Comparison of ENCODE assay signal across 10 cellular contexts in genomic region chr21:42063206-42063577, GRCh38. TPM values are rescaled to one million over a fixed set of nuclear protein-coding genes. Genes with fewer than 3 reads are reported as not detected.
A peak's percentile ranks its signal among the peaks of the same experiment; 100 is the strongest.
DNase-seq lines count a peak whose midpoint lies in the region; ATAC-seq and TF ChIP-seq lines count a peak whose summit lies in the region.
"Had no signal": no experiment of that assay in that cellular context is flagged by ENCODE, and none has a peak within 500 bp of the region (broad histone marks: within the 10 kb centered on the region; RNA-seq: fewer than 3 reads in every experiment).

No MANE protein-coding gene starts in this region.

- CTCF ChIA-PET in activated CD8-positive, alpha-beta T cell treated with anti-CD3 and anti-CD28 coated beads, Interleukin-2, amount 10 ng/mL, durations not matched to agents 7 days and 5 days (lab: Charles Lee) = interaction anchor here (1.1 to 2.1 kb wide), 3 partner anchors 9 to 58 kb away, joined by 3 to 13 read pairs (median 6); no protein-coding TSS in a partner anchor

- no peak for TF ChIP-seq POLR2A in NB4 (IDR thresholded peaks at IDR 0.05; ENCODE audit: extremely low read depth, insufficient read length)

- peak; percentile 23 for DNase-seq in NCI-H1436 (lab: John Stamatoyannopoulos, UW)
- DNase-seq in NCI-H1436 treated with DMSO at 0.1 percent for 48 hours (lab: John Stamatoyannopoulos, UW) = no peak
- peak; percentile 71 for DNase-seq in NB4 (ENCODE audit: low read depth)
- peak; percentile 43 for DNase-seq in activated CD8-positive, alpha-beta T cell treated with anti-CD3 and anti-CD28 coated beads, Interleukin-2, amount 10 ng/mL, durations not matched to agents 7 days and 5 days
- DNase-seq in posterior vena cava (ENCODE audit: low spot score) = peak; percentile 58
- DNase-seq in 8988T = no peak
- no peak for DNase-seq in mesenteric fat pad (ENCODE audit: low spot score)
- no peak for DNase-seq in stimulated activated CD4-positive, alpha-beta T cell treated with anti-CD3 and anti-CD28 coated beads, Interleukin-12 subunit alpha, Interleukin-12 subunit beta, amount 100 ng/mL, for 4 hours
- DNase-seq: left cardiac atrium, SHP77 had no signal

- intact Hi-C loops in posterior vena cava (cut with DNase I) = no loop called here

- peaks cover 56% of the 10 kb centered on the region for H3K4me1 Mint-ChIP-seq in activated CD8-positive, alpha-beta T cell treated with anti-CD3 and anti-CD28 coated beads, Interleukin-2, amount 10 ng/mL, durations not matched to agents 7 days and 5 days (ENCODE audit: low read depth)

- H3K4me3 ChIP-seq in NB4 (ENCODE audit: low read depth, low read length) = peak overlapping the region; percentile 41

- POLR2A ChIA-PET in activated CD8-positive, alpha-beta T cell treated with anti-CD3 and anti-CD28 coated beads, Interleukin-2, amount 10 ng/mL, durations not matched to agents 7 days and 5 days (lab: Charles Lee) = interaction anchor here (0.6 to 2.9 kb wide), 8 partner anchors 11 to 186 kb away, joined by 3 to 15 read pairs (median 3); partner anchors contain the start of gene ZBTB21

- TF ChIP-seq CTCF in NB4 (IDR thresholded peaks at IDR 0.05; ENCODE audit: low read depth, low read length) = no peak

- peak overlapping the region; percentile 96 for H3K27ac Mint-ChIP-seq in activated CD8-positive, alpha-beta T cell treated with anti-CD3 and anti-CD28 coated beads, Interleukin-2, amount 10 ng/mL, durations not matched to agents 7 days and 5 days

- H3K4me3 Mint-ChIP-seq in activated CD8-positive, alpha-beta T cell treated with anti-CD3 and anti-CD28 coated beads, Interleukin-2, amount 10 ng/mL, durations not matched to agents 7 days and 5 days = peak overlapping the region; percentile 81

- no peaks in the 10 kb centered on the region for H3K9me3 Mint-ChIP-seq in activated CD8-positive, alpha-beta T cell treated with anti-CD3 and anti-CD28 coated beads, Interleukin-2, amount 10 ng/mL, durations not matched to agents 7 days and 5 days (ENCODE audit: insufficient read depth)

- H3K36me3 Mint-ChIP-seq in activated CD8-positive, alpha-beta T cell treated with anti-CD3 and anti-CD28 coated beads, Interleukin-2, amount 10 ng/mL, durations not matched to agents 7 days and 5 days (ENCODE audit: low read depth) = no peaks in the 10 kb centered on the region

- peak; percentile 14 for ATAC-seq in activated CD8-positive, alpha-beta T cell treated with anti-CD3 and anti-CD28 coated beads, Interleukin-2, amount 10 ng/mL, durations not matched to agents 7 days and 5 days

- no peaks in the 10 kb centered on the region for H3K27me3 Mint-ChIP-seq in activated CD8-positive, alpha-beta T cell treated with anti-CD3 and anti-CD28 coated beads, Interleukin-2, amount 10 ng/mL, durations not matched to agents 7 days and 5 days (ENCODE audit: low read depth)

RNA-seq across cellular contexts. Expression of gene UMODL1, which starts 7.9 kb away (rescaled TPM):
- total RNA-seq in activated CD8-positive, alpha-beta T cell treated with anti-CD3 and anti-CD28 coated beads, Interleukin-2, amount 10 ng/mL, durations not matched to agents 7 days and 5 days = not detected
- not detected for total RNA-seq in posterior vena cava
- total RNA-seq in mesenteric fat pad = not detected
- total RNA-seq: left cardiac atrium had no signal

RNA-seq across cellular contexts. Expression of gene ZBTB21, which starts 53.0 kb away (rescaled TPM):
- 10 to 100 TPM; 19.5 to 23.6 TPM for total RNA-seq in activated CD8-positive, alpha-beta T cell treated with anti-CD3 and anti-CD28 coated beads, Interleukin-2, amount 10 ng/mL, durations not matched to agents 7 days and 5 days
- total RNA-seq in posterior vena cava = 10 to 100 TPM; 12.6 to 25.6 TPM
- total RNA-seq in mesenteric fat pad = 19.8 TPM

Comparison
In these comparisons a context has a peak if more than half of its experiments do, and no peak if none do; other contexts are left out.
1. DNase-seq: peak in NCI-H1436 (single experiment), NB4 (single experiment), activated CD8-positive, alpha-beta T cell treated with anti-CD3 and anti-CD28 coated beads, Interleukin-2, amount 10 ng/mL, durations not matched to agents 7 days and 5 days (single experiment) and posterior vena cava (single experiment); none in NCI-H1436 treated with DMSO at 0.1 percent for 48 hours (single experiment), 8988T (single experiment), mesenteric fat pad (single experiment) and stimulated activated CD4-positive, alpha-beta T cell treated with anti-CD3 and anti-CD28 coated beads, Interleukin-12 subunit alpha, Interleukin-12 subunit beta, amount 100 ng/mL, for 4 hours (single experiment).